2 cellular contexts compared by ENCODE assay signal in genomic region chr9:93343663-93344062, GRCh38.
TF ChIP-seq lines count a peak whose summit lies in the region.

No MANE protein-coding gene starts in this region.

TF ChIP-seq in HepG2, 621 proteins besides CTCF, POLR2A, EP300 and RAD21:
- TF ChIP-seq HNRNPLL (IDR thresholded peaks at IDR 0.05; ENCODE audit: low read depth, low read length, poor library complexity, severe bottlenecking) (no peak), ZNF234 (CRISPR knock-in tag; conservative IDR thresholded peaks at IDR 0.05) (no peak), GABPA (IDR thresholded peaks at IDR 0.05; ENCODE audit: low read depth, low read length) (no peak), GABPA (CRISPR knock-in tag; IDR thresholded peaks at IDR 0.05; ENCODE audit: low read depth) (peak; percentile 28; the same call in 1 of the 2 replicates), GTF2F1 (IDR thresholded peaks at IDR 0.05; ENCODE audit: low read length) (no peak)

TF ChIP-seq in H1, 55 proteins besides CTCF, POLR2A, EP300 and RAD21:
- TF ChIP-seq ZNF274 (IDR thresholded peaks at IDR 0.05; ENCODE audit: borderline replicate concordance, extremely low read depth, low read length) (no peak), RXRA (IDR thresholded peaks at IDR 0.05; ENCODE audit: insufficient read depth, low read depth, low read length) (no peak), TBP (IDR thresholded peaks at IDR 0.05; ENCODE audit: low read depth, low read length) (no peak), SIX5 (IDR thresholded peaks at IDR 0.05; ENCODE audit: low read depth, low read length) (no peak), BCL11A (IDR thresholded peaks at IDR 0.05; ENCODE audit: low read depth in 2 of 2, low read length in 2 of 2) (no peak), CHD1 (IDR thresholded peaks at IDR 0.05; ENCODE audit: low read depth, low read length) (no peak), EZH2 (IDR thresholded peaks at IDR 0.05; ENCODE audit: low read depth, low read length, severe bottlenecking) (no peak)
- TF ChIP-seq, protein P1, sequence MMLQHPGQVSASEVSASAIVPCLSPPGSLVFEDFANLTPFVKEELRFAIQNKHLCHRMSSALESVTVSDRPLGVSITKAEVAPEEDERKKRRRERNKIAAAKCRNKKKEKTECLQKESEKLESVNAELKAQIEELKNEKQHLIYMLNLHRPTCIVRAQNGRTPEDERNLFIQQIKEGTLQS (IDR thresholded peaks at IDR 0.05; ENCODE audit: insufficient read depth, low read depth, low read length) = no peak
TF ChIP-seq in H1: peak in this region for 0.
